Comparison of ENCODE assay signal across 9 cellular contexts in the genomic region with DNA sequence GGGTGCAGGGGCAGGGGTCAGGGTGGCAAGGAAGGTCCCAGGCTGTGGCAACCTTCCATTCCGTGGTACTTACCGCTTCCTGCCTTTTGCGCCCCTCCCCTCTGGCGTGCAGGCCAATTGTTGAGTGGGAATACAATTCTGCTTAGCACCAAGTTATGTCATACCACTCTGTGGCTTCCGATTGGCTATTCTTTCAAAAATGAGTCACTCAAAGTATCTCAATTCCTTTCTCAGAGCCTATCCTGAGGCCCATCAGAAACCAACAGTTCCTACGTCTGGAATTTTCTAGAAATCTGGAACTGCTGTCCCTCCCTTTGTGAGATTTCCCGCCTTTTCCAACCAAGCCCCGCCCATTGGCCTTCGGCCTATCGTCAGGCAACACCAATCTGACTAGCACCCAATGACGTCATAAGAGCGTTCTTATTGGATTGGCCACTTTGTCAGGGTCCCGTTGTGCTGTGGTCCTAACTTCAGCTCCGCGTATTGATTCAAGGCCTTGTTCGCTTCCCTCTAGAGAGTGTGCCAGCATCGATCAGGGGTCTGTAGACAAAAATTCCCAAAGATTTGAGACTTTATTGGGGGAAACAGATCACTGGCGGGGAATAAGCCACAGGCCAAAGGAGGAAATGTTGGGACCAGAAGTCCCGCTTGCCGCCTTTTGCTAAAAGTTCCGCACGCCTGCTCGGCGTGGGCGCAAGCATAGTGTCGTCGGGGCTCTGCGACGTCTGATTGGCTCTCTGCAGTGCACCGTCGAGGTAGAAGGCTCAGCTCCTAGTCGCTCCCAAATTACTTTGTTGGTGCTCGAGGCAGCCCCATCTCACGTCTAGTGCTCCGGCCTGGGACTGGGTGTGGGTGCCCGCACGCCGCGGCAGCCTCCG. TPM values are rescaled to one million over a fixed set of nuclear protein-coding genes. Genes with fewer than 3 reads are reported as not detected.
DNase-seq lines count a peak whose midpoint lies in the region; ATAC-seq and TF ChIP-seq lines count a peak whose summit lies in the region.
"Had no signal": no experiment of that assay in that cellular context is flagged by ENCODE, and none has a peak within 500 bp of the region (broad histone marks: within the 10 kb centered on the region; RNA-seq: fewer than 3 reads in every experiment).

No MANE protein-coding gene starts in this region.

- H3K27me3 ChIP-seq in GM23248 (replicated peaks; ENCODE audit: insufficient read depth) (no peaks in the 10 kb centered on the region), gastrocnemius medialis (no peaks in the 10 kb centered on the region)

- peak overlapping the region; percentile 45 for H3K4me2 ChIP-seq in GM23248 (ENCODE audit: unreplicated experiment)

- H3K4me3 Mint-ChIP-seq in T-helper 1 cell treated with Interleukin-12 subunit alpha and Interleukin-12 subunit beta and Interleukin-4 antibody, amounts not matched to agents 30 μg/mL and 1 μg/mL, for 36 hours = peak overlapping the region; percentile 69

- in situ Hi-C loops in GM23248 (cut with MboI) = no loop called here
- in situ Hi-C loops in gastrocnemius medialis (cut with MboI; ENCODE audit: low sequenced_read_pairs in 4 of 4) = no loop called here

- peak; percentile 91 for ATAC-seq in left ventricle myocardium superior
- ATAC-seq in gastrocnemius medialis = peak; percentile 96

- intact Hi-C loops in left ventricle myocardium superior (cut with micrococcal nuclease) (no loop called here), gastrocnemius medialis (cut with DNase I; ENCODE audit: low total_unique reads) (no loop called here)

- H2AFZ ChIP-seq in GM23248 = 0 out of 2 replicates have a peak overlapping the region, but pooled peaks have one; percentile 13

- no peak overlapping the region for H3K9ac ChIP-seq in GM23248

- H3K27me3 Mint-ChIP-seq in T-helper 1 cell treated with Interleukin-12 subunit alpha and Interleukin-12 subunit beta and Interleukin-4 antibody, amounts not matched to agents 30 μg/mL and 1 μg/mL, for 36 hours (ENCODE audit: low read depth) = peaks cover 6% of the 10 kb centered on the region

- no peaks in the 10 kb centered on the region for H3K36me3 ChIP-seq in GM23248 (ENCODE audit: low read depth)
- no peaks in the 10 kb centered on the region for H3K36me3 ChIP-seq in gastrocnemius medialis

- H3K9me3 ChIP-seq in GM23248 (ENCODE audit: low read depth) = no peaks in the 10 kb centered on the region
- no peaks in the 10 kb centered on the region for H3K9me3 ChIP-seq in gastrocnemius medialis

- DNase-seq in Daoy (ENCODE audit: low read depth) (peak; percentile 89), GM23248 (peak; percentile 84), LoVo (ENCODE audit: low spot score) (peak; percentile 44), amygdala (lab: John Stamatoyannopoulos, UW) (peak in 50 of 56 donors; percentile 20 to 95 (median 64)), left ventricle myocardium superior (peak; percentile 89), gastrocnemius medialis (peak; percentile 66 to 71), ecto neural progenitor cell (ENCODE audit: low spot score) (no peak)

- no peaks in the 10 kb centered on the region for H4K20me1 ChIP-seq in GM23248 (ENCODE audit: insufficient read depth)

- peaks cover 9% of the 10 kb centered on the region for H3K4me1 Mint-ChIP-seq in T-helper 1 cell treated with Interleukin-12 subunit alpha and Interleukin-12 subunit beta and Interleukin-4 antibody, amounts not matched to agents 30 μg/mL and 1 μg/mL, for 36 hours (ENCODE audit: low read depth)

- WGBS in GM23248 (ENCODE audit: low coverage in 1 of 2, low lambda C conversion rate in 2 of 2, missing lambda C conversion rate in 2 of 2), 2 experiments = 67 to 69% methylated on average over 39 to 40 of the region's 40 CpGs

- TF ChIP-seq POLR2A in gastrocnemius medialis (IDR thresholded peaks at IDR 0.05) = no peak

- H3K9me3 Mint-ChIP-seq in T-helper 1 cell treated with Interleukin-12 subunit alpha and Interleukin-12 subunit beta and Interleukin-4 antibody, amounts not matched to agents 30 μg/mL and 1 μg/mL, for 36 hours = no peaks in the 10 kb centered on the region

- H3K4me3 ChIP-seq in GM23248 (no peak overlapping the region), gastrocnemius medialis (no peak overlapping the region)

- H3K27ac ChIP-seq in GM23248 (no peak overlapping the region), gastrocnemius medialis (peak overlapping the region in 3 of 4 donors; percentile 40 to 63 (median 47))

- peak overlapping the region; percentile 96 for H3K27ac Mint-ChIP-seq in T-helper 1 cell treated with Interleukin-12 subunit alpha and Interleukin-12 subunit beta and Interleukin-4 antibody, amounts not matched to agents 30 μg/mL and 1 μg/mL, for 36 hours

- peaks cover 18% of the 10 kb centered on the region for H3F3A ChIP-seq in GM23248 (ENCODE audit: insufficient read depth)

- H3K4me1 ChIP-seq in GM23248 (ENCODE audit: insufficient read depth) = peaks cover 5% of the 10 kb centered on the region; the same call in 1 of the 2 replicates
- H3K4me1 ChIP-seq in gastrocnemius medialis = no peaks in the 10 kb centered on the region

- TF ChIP-seq CTCF in gastrocnemius medialis (IDR thresholded peaks at IDR 0.05 in 4 of 5, conservative IDR thresholded peaks at IDR 0.05 in 1 of 5) = no peak

- H3K36me3 Mint-ChIP-seq in T-helper 1 cell treated with Interleukin-12 subunit alpha and Interleukin-12 subunit beta and Interleukin-4 antibody, amounts not matched to agents 30 μg/mL and 1 μg/mL, for 36 hours (ENCODE audit: low read depth) = no peaks in the 10 kb centered on the region

- no peaks in the 10 kb centered on the region for H3K9me2 ChIP-seq in GM23248 (ENCODE audit: insufficient read depth)

- H3K79me2 ChIP-seq in GM23248 (ENCODE audit: insufficient read depth) = no peaks in the 10 kb centered on the region

RNA-seq across cellular contexts. Expression of gene NTN5, which starts 11.7 kb away (rescaled TPM):
- total RNA-seq in Daoy (2014; rRNA removed; shearing (Covaris generic)) = not detected in 2 replicates
- 0.32 TPM in 1 of 2 replicates, not detected in the other for total RNA-seq in GM23248 (2014; rRNA removed; shearing (Covaris generic))
- not detected in 2 replicates for polyA plus RNA-seq in GM23248 (2016; fragmentation: Nextera tagmentation; extraction: Ambion mirVana)
- total RNA-seq in left ventricle myocardium superior (not detected), gastrocnemius medialis (not detected)

RNA-seq across cellular contexts. Expression of gene CA11, which starts 15.1 kb away (rescaled TPM):
- not detected in 2 replicates for total RNA-seq in Daoy (2014; rRNA removed; shearing (Covaris generic))
- 1.1 and 1.6 TPM in 2 replicates for total RNA-seq in GM23248 (2014; rRNA removed; shearing (Covaris generic))
- polyA plus RNA-seq in GM23248 (2016; fragmentation: Nextera tagmentation; extraction: Ambion mirVana) = 2.7 and 3.5 TPM in 2 replicates
- total RNA-seq in left ventricle myocardium superior (6.3 TPM), gastrocnemius medialis (1 to 10 TPM; 1.6 to 3.5 (median 2.6) TPM)

RNA-seq across cellular contexts. Expression of gene DBP, which starts 23.9 kb away (rescaled TPM):
- total RNA-seq in Daoy (2014; rRNA removed; shearing (Covaris generic)) = 3.0 and 10.0 TPM in 2 replicates
- total RNA-seq in GM23248 (2014; rRNA removed; shearing (Covaris generic)) = 5.9 and 6.7 TPM in 2 replicates
- 3.3 and 3.7 TPM in 2 replicates for polyA plus RNA-seq in GM23248 (2016; fragmentation: Nextera tagmentation; extraction: Ambion mirVana)
- total RNA-seq in left ventricle myocardium superior = 22.8 TPM
- total RNA-seq in gastrocnemius medialis = 10 to 100 TPM in 1 of 4 donors, 1 to 10 TPM in 3; 1.7 to 12.9 (median 4.4) TPM

RNA-seq across cellular contexts. Expression of gene FUT2, which starts 34.7 kb away (rescaled TPM):
- not detected in 2 replicates for total RNA-seq in Daoy (2014; rRNA removed; shearing (Covaris generic))
- not detected in 2 replicates for total RNA-seq in GM23248 (2014; rRNA removed; shearing (Covaris generic))
- 0.24 and 0.25 TPM in 2 replicates for polyA plus RNA-seq in GM23248 (2016; fragmentation: Nextera tagmentation; extraction: Ambion mirVana)
- not detected for total RNA-seq in left ventricle myocardium superior
- under 1 TPM in 1 of 4 donors, not detected in 3; 0.19 TPM for total RNA-seq in gastrocnemius medialis
- total RNA-seq: mononuclear cell had no signal

RNA-seq across cellular contexts. Expression of gene SPHK2, which starts 41.8 kb away (rescaled TPM):
- 5.1 and 12.7 TPM in 2 replicates for total RNA-seq in Daoy (2014; rRNA removed; shearing (Covaris generic))
- 5.2 and 7.2 TPM in 2 replicates for total RNA-seq in GM23248 (2014; rRNA removed; shearing (Covaris generic))
- 9.9 and 11.4 TPM in 2 replicates for polyA plus RNA-seq in GM23248 (2016; fragmentation: Nextera tagmentation; extraction: Ambion mirVana)
- total RNA-seq in left ventricle myocardium superior (7.2 TPM), gastrocnemius medialis (10 to 100 TPM in 2 of 4 donors, 1 to 10 TPM in 2; 7.8 to 12.4 (median 9.2) TPM)
